Comparison of ENCODE assay signal across 1 cellular context in genomic region chr9:107239474-107239873, GRCh38.
TF ChIP-seq lines count a peak whose summit lies in the region.

No MANE protein-coding gene starts in this region.

TF ChIP-seq in H1, 55 proteins besides CTCF, POLR2A, EP300 and RAD21:
- TF ChIP-seq CHD7 (IDR thresholded peaks at IDR 0.05; ENCODE audit: insufficient replicate concordance, low read length) (no peak), NRF1 (IDR thresholded peaks at IDR 0.05; ENCODE audit: low read depth, low read length) (no peak), SAP30 (IDR thresholded peaks at IDR 0.05; ENCODE audit: insufficient read depth, insufficient replicate concordance, low read length) (no peak), TAF7 (optimal IDR thresholded peaks at IDR 0.05; ENCODE audit: borderline replicate concordance, low read depth, low read length) (no peak), RNF2 (IDR thresholded peaks at IDR 0.05; ENCODE audit: borderline replicate concordance, low read depth, low read length, missing control alignments, poor library complexity, severe bottlenecking) (no peak), JUN (IDR thresholded peaks at IDR 0.05; ENCODE audit: low read depth, low read length) (no peak), CBX5 (IDR thresholded peaks at IDR 0.05; ENCODE audit: low read depth, low read length) (no peak), BACH1 (IDR thresholded peaks at IDR 0.05; ENCODE audit: low read length) (no peak), SIN3A (conservative IDR thresholded peaks at IDR 0.05 in 1 of 2, IDR thresholded peaks at IDR 0.05 in 1 of 2; ENCODE audit: low read depth in 1 of 2, low read length in 2 of 2) (no peak), HDAC6 (IDR thresholded peaks at IDR 0.05; ENCODE audit: low read depth, low read length) (no peak), ZNF274 (IDR thresholded peaks at IDR 0.05; ENCODE audit: borderline replicate concordance, extremely low read depth, low read length) (no peak), HDAC2 (IDR thresholded peaks at IDR 0.05; ENCODE audit: borderline replicate concordance in 1 of 2, low read depth in 2 of 2, low read length in 2 of 2) (no peak), EZH2 (IDR thresholded peaks at IDR 0.05; ENCODE audit: low read depth, low read length, severe bottlenecking) (no peak), CHD1 (IDR thresholded peaks at IDR 0.05; ENCODE audit: low read depth, low read length) (no peak)
